ENCODE assay signal across 27 cellular contexts in the genomic region with DNA sequence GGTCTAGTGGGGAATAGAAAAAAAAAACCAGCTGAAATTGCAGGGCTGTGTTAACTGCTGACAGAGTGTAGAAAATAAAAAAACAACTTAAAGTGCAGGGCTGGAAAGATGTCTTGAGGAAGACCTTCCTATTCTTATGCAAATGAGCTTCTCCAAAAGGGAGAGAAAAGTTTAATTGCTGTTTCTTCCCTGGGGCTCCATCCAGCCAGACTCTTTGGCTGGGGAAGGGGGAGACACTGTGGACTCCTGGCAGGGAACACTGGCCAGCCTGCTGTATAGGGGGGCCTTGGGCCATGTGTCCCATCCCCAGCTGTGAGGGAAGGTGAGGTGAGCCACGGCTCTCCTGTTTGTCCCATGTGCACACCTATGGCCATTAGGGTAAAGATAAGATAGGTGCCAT.
"Had no signal": no experiment of that assay in that cellular context is flagged by ENCODE, and none has a peak within 500 bp of the region (broad histone marks: within the 10 kb centered on the region; RNA-seq: fewer than 3 reads in every experiment).

No MANE protein-coding gene starts in this region.

- H2AFZ ChIP-seq: hepatocyte, parathyroid adenoma had no signal

- H3K27me3 ChIP-seq: colonic mucosa, esophagus muscularis mucosa, foreskin keratinocyte, gastroesophageal sphincter, heart left ventricle, hepatocyte, neutrophil, right lobe of liver, tibial nerve, upper lobe of right lung, uterus had no signal

- H3K9me3 Mint-ChIP-seq: stimulated activated naive CD8-positive, alpha-beta T cell treated with anti-CD3 and anti-CD28 coated beads, Interleukin-15, Interleukin-2, amounts not matched to agents 100 ng/mL and 50 ng/mL, for 24 hours had no signal

- H3K9ac ChIP-seq: parathyroid adenoma had no signal

- H3K4me1 ChIP-seq: colonic mucosa, foreskin keratinocyte, gastroesophageal sphincter, lower lobe of right lung, parathyroid adenoma, right lobe of liver, tibial nerve, upper lobe of right lung, uterus had no signal

- H3K4me3 ChIP-seq: colonic mucosa, esophagus muscularis mucosa, gastroesophageal sphincter, heart left ventricle, hepatocyte, lower lobe of right lung, right lobe of liver, thoracic aorta, tibial nerve, upper lobe of right lung, uterus had no signal

- H3K4me1 Mint-ChIP-seq: naive thymus-derived CD8-positive, alpha-beta T cell; stimulated activated naive B cell treated with anti-CD40 and anti-IgM and Interleukin-4, amounts not matched to agents 10 μg/mL and 1 μg/mL and 100 μg/mL, for 72 hours had no signal

- ATAC-seq: foreskin keratinocyte; gastroesophageal sphincter; heart left ventricle; left ventricle myocardium superior; naive thymus-derived CD8-positive, alpha-beta T cell; right lobe of liver; stimulated activated naive B cell treated with anti-CD40 and anti-IgM and Interleukin-4, amounts not matched to agents 10 μg/mL and 1 μg/mL and 100 μg/mL, for 72 hours; upper lobe of right lung had no signal

- H3K9me3 ChIP-seq: colonic mucosa, esophagus muscularis mucosa, gastroesophageal sphincter, lower lobe of right lung, neutrophil, right lobe of liver, thoracic aorta, tibial nerve, upper lobe of right lung, uterus had no signal

- H3K36me3 ChIP-seq: colonic mucosa, esophagus muscularis mucosa, gastroesophageal sphincter, heart left ventricle, lower lobe of right lung, neutrophil, right lobe of liver, thoracic aorta, tibial nerve, upper lobe of right lung, uterus had no signal

- H3K27ac Mint-ChIP-seq: dendritic cell treated with granulocyte-macrophage colony-stimulating factor and Interleukin-4, amounts not matched to agents 40 ng/mL and 50 ng/mL, for 4 days; naive thymus-derived CD8-positive, alpha-beta T cell; progenitor cell of endocrine pancreas; stimulated activated naive B cell treated with anti-CD40 and anti-IgM and Interleukin-4, amounts not matched to agents 10 μg/mL and 1 μg/mL and 100 μg/mL, for 72 hours; stimulated activated naive CD8-positive, alpha-beta T cell treated with anti-CD3 and anti-CD28 coated beads, Interleukin-15, Interleukin-2, amounts not matched to agents 100 ng/mL and 50 ng/mL, for 24 hours had no signal

- H3K79me2 ChIP-seq: hepatocyte, parathyroid adenoma had no signal

- H3K27ac ChIP-seq: colonic mucosa, esophagus muscularis mucosa, foreskin keratinocyte, gastroesophageal sphincter, hepatocyte, lower lobe of right lung, neutrophil, parathyroid adenoma, right lobe of liver, thoracic aorta, tibial nerve, upper lobe of right lung, uterus had no signal

- FAIRE-seq: endothelial cell of umbilical vein, keratinocyte, small intestine had no signal

- H3K4me2 ChIP-seq: hepatocyte had no signal

- H3K4me3 Mint-ChIP-seq: dendritic cell treated with granulocyte-macrophage colony-stimulating factor and Interleukin-4, amounts not matched to agents 40 ng/mL and 50 ng/mL, for 4 days; naive thymus-derived CD8-positive, alpha-beta T cell; stimulated activated naive B cell treated with anti-CD40 and anti-IgM and Interleukin-4, amounts not matched to agents 10 μg/mL and 1 μg/mL and 100 μg/mL, for 72 hours; stimulated activated naive CD8-positive, alpha-beta T cell treated with anti-CD3 and anti-CD28 coated beads, Interleukin-15, Interleukin-2, amounts not matched to agents 100 ng/mL and 50 ng/mL, for 24 hours had no signal

- DNase-seq: colonic mucosa; effector CD8-positive, alpha-beta T cell; foreskin keratinocyte; heart left ventricle; left ventricle myocardium superior; lower lobe of right lung; naive thymus-derived CD8-positive, alpha-beta T cell; nephron progenitor cell; right lobe of liver; small intestine; stimulated activated CD4-positive, alpha-beta T cell treated with anti-CD3 and anti-CD28 coated beads, Interleukin-15, amount 100 ng/mL, for 24 hours; stimulated activated CD4-positive, alpha-beta T cell treated with anti-CD3 and anti-CD28 coated beads, Interleukin-2, amount 100 ng/mL, for 48 hours; stimulated activated naive B cell treated with anti-CD40 and anti-IgM and Interleukin-4, amounts not matched to agents 10 μg/mL and 1 μg/mL and 100 μg/mL, for 72 hours; upper lobe of right lung; uterus had no signal

- H3K36me3 Mint-ChIP-seq: naive thymus-derived CD8-positive, alpha-beta T cell; stimulated activated naive B cell treated with anti-CD40 and anti-IgM and Interleukin-4, amounts not matched to agents 10 μg/mL and 1 μg/mL and 100 μg/mL, for 72 hours had no signal

- H3K27me3 Mint-ChIP-seq: dendritic cell treated with granulocyte-macrophage colony-stimulating factor and Interleukin-4, amounts not matched to agents 40 ng/mL and 50 ng/mL, for 4 days; naive thymus-derived CD8-positive, alpha-beta T cell; progenitor cell of endocrine pancreas; stimulated activated naive B cell treated with anti-CD40 and anti-IgM and Interleukin-4, amounts not matched to agents 10 μg/mL and 1 μg/mL and 100 μg/mL, for 72 hours; stimulated activated naive CD8-positive, alpha-beta T cell treated with anti-CD3 and anti-CD28 coated beads, Interleukin-15, Interleukin-2, amounts not matched to agents 100 ng/mL and 50 ng/mL, for 24 hours had no signal
